ENCODE assay signal across 33 cellular contexts in the genomic region with DNA sequence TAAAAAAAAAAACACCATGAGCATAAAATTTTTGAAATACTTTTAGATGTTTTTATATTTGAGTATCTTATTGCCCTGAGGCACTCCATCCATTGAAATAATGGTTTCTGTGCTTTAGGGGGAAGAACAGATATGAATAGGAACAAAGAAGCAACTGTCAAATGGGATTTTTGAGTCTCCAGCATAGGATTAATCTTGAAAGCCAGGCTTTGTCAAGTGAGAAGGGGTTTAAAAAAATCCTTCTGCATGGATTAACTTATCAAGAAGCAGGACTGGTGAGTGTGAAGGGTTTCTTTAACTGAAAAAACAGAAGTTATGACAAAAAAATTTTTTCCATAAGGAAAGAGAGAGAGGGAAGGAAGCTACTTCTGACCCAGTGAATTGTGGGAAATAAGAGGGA.
"Had no signal": no experiment of that assay in that cellular context is flagged by ENCODE, and none has a peak within 500 bp of the region (broad histone marks: within the 10 kb centered on the region; RNA-seq: fewer than 3 reads in every experiment).

No MANE protein-coding gene starts in this region.

- H3K36me3 Mint-ChIP-seq: activated CD4-positive, alpha-beta memory T cell treated with anti-CD3 and anti-CD28 coated beads for 36 hours; activated naive CD4-positive, alpha-beta T cell treated with anti-CD3 and anti-CD28 coated beads, Interleukin-2, amount 10 ng/mL, durations not matched to agents 7 days and 5 days; activated naive CD4-positive, alpha-beta T cell treated with anti-CD3 and anti-CD28 coated beads, Interleukin-2, amount 50 U/mL, for 24 hours; brain had no signal

- H3K36me3 ChIP-seq: ascending aorta, cardiac muscle cell, colonic mucosa had no signal

- H3K27ac ChIP-seq: ascending aorta, cardiac muscle cell, colonic mucosa, VCaP had no signal

- DNase-seq: activated B cell treated with CpG ODN at 0.5 μM for 24 hours; activated CD4-positive, alpha-beta memory T cell treated with anti-CD3 and anti-CD28 coated beads for 36 hours; activated CD4-positive, alpha-beta T cell treated with anti-CD3 and anti-CD28 coated beads for 4 hours; activated CD4-positive, alpha-beta T cell treated with anti-CD3 and anti-CD28 coated beads, Interleukin-2, amount 10 ng/mL, durations not matched to agents 24 days and 14 days; activated CD4-positive, alpha-beta T cell treated with anti-CD3 and anti-CD28 coated beads, Interleukin-2, amount 50 U/mL, for 1 hour; activated CD4-positive, alpha-beta T cell treated with anti-CD3 and anti-CD28 coated beads, Interleukin-2, amount 50 U/mL, for 4 hours; activated CD4-positive, CD25-positive, alpha-beta regulatory T cell treated with anti-CD3 and anti-CD28 coated beads, Interleukin-2, amount 50 U/mL, for 72 hours; activated CD8-positive, alpha-beta memory T cell treated with anti-CD3 and anti-CD28 coated beads, Interleukin-2, amount 50 U/mL, for 48 hours; activated CD8-positive, alpha-beta T cell treated with anti-CD3 and anti-CD28 coated beads for 36 hours; activated effector memory CD4-positive, alpha-beta T cell treated with Interleukin-2 at 50 U/mL for 16 hours; activated gamma-delta T cell; activated naive CD4-positive, alpha-beta T cell treated with anti-CD3 and anti-CD28 coated beads, Interleukin-2, amount 10 ng/mL, durations not matched to agents 7 days and 5 days; activated naive CD4-positive, alpha-beta T cell treated with Interleukin-2 at 50 U/mL for 16 hours; activated naive CD8-positive, alpha-beta T cell treated with anti-CD3 and anti-CD28 coated beads, Interleukin-2, amount 10 ng/mL, durations not matched to agents 7 days and 5 days; activated naive CD8-positive, alpha-beta T cell treated with anti-CD3 and anti-CD28 coated beads, Interleukin-2, amount 50 U/mL, for 24 hours; activated T-cell treated with anti-CD3 and anti-CD28 coated beads, Interleukin-2, amount 50 U/mL, for 24 hours; activated T-cell treated with anti-CD3 and anti-CD28 coated beads, Interleukin-2, amount 50 U/mL, for 48 hours; amygdala; anterior cingulate cortex; caudate nucleus; cerebellar nuclear complex; colonic mucosa; T-helper 2 cell; T-helper 9 cell had no signal

- H3K4me3 ChIP-seq: ascending aorta, cardiac muscle cell, colonic mucosa had no signal

- ATAC-seq: activated CD8-positive, alpha-beta T cell treated with anti-CD3 and anti-CD28 coated beads for 36 hours; activated naive CD8-positive, alpha-beta T cell treated with anti-CD3 and anti-CD28 coated beads, Interleukin-2, amount 50 U/mL, for 24 hours had no signal

- H3K4me3 Mint-ChIP-seq: activated B cell treated with CpG ODN at 0.5 μM for 24 hours; activated CD4-positive, alpha-beta memory T cell treated with anti-CD3 and anti-CD28 coated beads for 36 hours; activated CD4-positive, alpha-beta T cell treated with anti-CD3 and anti-CD28 coated beads, Interleukin-2, amount 10 ng/mL, durations not matched to agents 24 days and 14 days; activated CD8-positive, alpha-beta T cell treated with anti-CD3 and anti-CD28 coated beads for 36 hours; activated naive CD4-positive, alpha-beta T cell treated with anti-CD3 and anti-CD28 coated beads, Interleukin-2, amount 10 ng/mL, durations not matched to agents 7 days and 5 days; activated naive CD4-positive, alpha-beta T cell treated with anti-CD3 and anti-CD28 coated beads, Interleukin-2, amount 50 U/mL, for 24 hours; activated naive CD8-positive, alpha-beta T cell; activated naive CD8-positive, alpha-beta T cell treated with anti-CD3 and anti-CD28 coated beads, Interleukin-2, amount 10 ng/mL, durations not matched to agents 7 days and 5 days; activated naive CD8-positive, alpha-beta T cell treated with anti-CD3 and anti-CD28 coated beads, Interleukin-2, amount 50 U/mL, for 24 hours; activated T-cell treated with anti-CD3 and anti-CD28 coated beads, Interleukin-2, amount 50 U/mL, for 24 hours; brain; central memory CD8-positive, alpha-beta T cell; T-helper 2 cell treated with Interferon-gamma antibody and Interleukin-4, amounts not matched to agents 5 μg/mL and 100 μg/mL, for 36 hours had no signal

- H3K4me1 Mint-ChIP-seq: activated B cell treated with CpG ODN at 0.5 μM for 24 hours; activated CD4-positive, alpha-beta T cell treated with anti-CD3 and anti-CD28 coated beads, Interleukin-2, amount 10 ng/mL, durations not matched to agents 24 days and 14 days; activated naive CD4-positive, alpha-beta T cell treated with anti-CD3 and anti-CD28 coated beads, Interleukin-2, amount 10 ng/mL, durations not matched to agents 7 days and 5 days; activated naive CD8-positive, alpha-beta T cell treated with anti-CD3 and anti-CD28 coated beads, Interleukin-2, amount 50 U/mL, for 24 hours; central memory CD8-positive, alpha-beta T cell had no signal

- H3K9me3 ChIP-seq: ascending aorta, colonic mucosa had no signal

- H3K27ac Mint-ChIP-seq: activated B cell treated with CpG ODN at 0.5 μM for 24 hours; activated CD4-positive, alpha-beta memory T cell treated with anti-CD3 and anti-CD28 coated beads for 36 hours; activated CD4-positive, alpha-beta T cell treated with anti-CD3 and anti-CD28 coated beads, Interleukin-2, amount 10 ng/mL, durations not matched to agents 24 days and 14 days; activated CD8-positive, alpha-beta T cell treated with anti-CD3 and anti-CD28 coated beads for 36 hours; activated naive CD4-positive, alpha-beta T cell treated with anti-CD3 and anti-CD28 coated beads, Interleukin-2, amount 10 ng/mL, durations not matched to agents 7 days and 5 days; activated naive CD4-positive, alpha-beta T cell treated with anti-CD3 and anti-CD28 coated beads, Interleukin-2, amount 50 U/mL, for 24 hours; activated naive CD8-positive, alpha-beta T cell; activated naive CD8-positive, alpha-beta T cell treated with anti-CD3 and anti-CD28 coated beads, Interleukin-2, amount 10 ng/mL, durations not matched to agents 7 days and 5 days; activated naive CD8-positive, alpha-beta T cell treated with anti-CD3 and anti-CD28 coated beads, Interleukin-2, amount 50 U/mL, for 24 hours; activated T-cell treated with anti-CD3 and anti-CD28 coated beads, Interleukin-2, amount 50 U/mL, for 24 hours; activated T-helper 2 cell treated with anti-CD3 and anti-CD28 coated beads, Interferon-gamma antibody, Interleukin-2, Interleukin-4, amounts not matched to agents 10 μg/mL and 5 μg/mL and 100 μg/mL, durations not matched to agents 14 hours and 24 hours and 36 hours; T-helper 2 cell treated with Interferon-gamma antibody and Interleukin-4, amounts not matched to agents 5 μg/mL and 100 μg/mL, for 36 hours had no signal

- H3K9me3 Mint-ChIP-seq: activated B cell treated with CpG ODN at 0.5 μM for 24 hours; activated CD4-positive, alpha-beta memory T cell treated with anti-CD3 and anti-CD28 coated beads for 36 hours; activated CD4-positive, alpha-beta T cell treated with anti-CD3 and anti-CD28 coated beads, Interleukin-2, amount 10 ng/mL, durations not matched to agents 24 days and 14 days; activated CD8-positive, alpha-beta T cell treated with anti-CD3 and anti-CD28 coated beads for 36 hours; activated naive CD4-positive, alpha-beta T cell treated with anti-CD3 and anti-CD28 coated beads, Interleukin-2, amount 50 U/mL, for 24 hours; activated naive CD8-positive, alpha-beta T cell treated with anti-CD3 and anti-CD28 coated beads, Interleukin-2, amount 50 U/mL, for 24 hours; activated T-cell treated with anti-CD3 and anti-CD28 coated beads, Interleukin-2, amount 50 U/mL, for 24 hours; activated T-helper 2 cell treated with anti-CD3 and anti-CD28 coated beads, Interferon-gamma antibody, Interleukin-2, Interleukin-4, amounts not matched to agents 10 μg/mL and 5 μg/mL and 100 μg/mL, durations not matched to agents 14 hours and 24 hours and 36 hours; central memory CD8-positive, alpha-beta T cell; T-helper 2 cell treated with Interferon-gamma antibody and Interleukin-4, amounts not matched to agents 5 μg/mL and 100 μg/mL, for 36 hours had no signal

- H3K27me3 ChIP-seq: ascending aorta, cardiac muscle cell, colonic mucosa had no signal

- H3K4me1 ChIP-seq: ascending aorta had no signal
